Comparison of ENCODE assay signal across 10 cellular contexts in the genomic region with DNA sequence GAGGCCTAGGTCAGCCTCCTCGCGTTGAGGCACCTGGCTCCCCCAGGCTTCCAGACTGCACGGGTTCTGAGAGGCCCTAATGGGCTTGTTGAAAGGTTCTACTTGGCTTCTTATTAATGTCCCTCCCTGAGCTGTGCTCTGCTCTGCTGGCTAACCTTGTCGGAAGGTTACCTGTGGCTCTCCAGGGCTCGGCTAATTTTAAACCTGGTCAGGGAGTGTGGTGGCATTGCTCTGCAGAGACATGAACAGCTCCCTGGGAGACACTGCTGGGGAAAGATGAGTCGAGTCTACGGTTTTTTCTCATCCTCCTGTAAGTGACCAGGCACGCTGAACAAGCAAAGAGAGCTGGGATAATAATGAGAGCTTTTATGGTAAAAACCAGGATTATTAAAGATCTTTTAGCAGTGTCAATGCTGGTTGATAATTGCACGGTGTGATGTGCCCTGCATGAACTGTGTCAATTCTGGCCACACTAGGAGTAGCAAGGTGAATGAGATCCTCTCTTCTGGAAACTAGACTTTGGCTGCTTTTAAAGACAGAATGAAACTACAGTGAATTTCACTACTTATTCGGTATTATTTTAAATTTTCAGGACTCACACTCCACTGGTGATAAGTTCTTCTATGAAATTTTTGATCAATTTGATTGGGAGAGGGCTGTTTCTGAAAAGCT.
DNase-seq lines count a peak whose midpoint lies in the region; ATAC-seq and TF ChIP-seq lines count a peak whose summit lies in the region.
"Had no signal": no experiment of that assay in that cellular context is flagged by ENCODE, and none has a peak within 500 bp of the region (broad histone marks: within the 10 kb centered on the region; RNA-seq: fewer than 3 reads in every experiment).

No MANE protein-coding gene starts in this region.

- peak; percentile 89 to 92 for ATAC-seq in gastrocnemius medialis
- ATAC-seq in HG03135 (IDR thresholded peaks at IDR 0.05; ENCODE audit: unreplicated experiment): no peak
- no peak for ATAC-seq in HG03354 (IDR thresholded peaks at IDR 0.05; ENCODE audit: poor library complexity, severe bottlenecking, unreplicated experiment)

- H3K4me3 Mint-ChIP-seq in activated naive CD4-positive, alpha-beta T cell treated with anti-CD3 and anti-CD28 coated beads, Interleukin-2, amount 10 ng/mL, durations not matched to agents 7 days and 5 days: no peak overlapping the region
- H3K4me3 Mint-ChIP-seq: CD8-positive, alpha-beta memory T cell had no signal

- H3K36me3 ChIP-seq in WERI-Rb-1 (no peaks in the 10 kb centered on the region), gastrocnemius medialis (no peaks in the 10 kb centered on the region)

- in situ Hi-C loops in gastrocnemius medialis (cut with MboI; ENCODE audit: low sequenced_read_pairs in 4 of 4): no loop called here

- H3K9me3 ChIP-seq in WERI-Rb-1 (ENCODE audit: severe bottlenecking) (no peaks in the 10 kb centered on the region), gastrocnemius medialis (no peaks in the 10 kb centered on the region)

- no peak overlapping the region for H3K4me3 ChIP-seq in WERI-Rb-1 (ENCODE audit: low read depth, low read length)
- peak overlapping the region in 3 of 4 donors; percentile 4 to 20 (median 18) for H3K4me3 ChIP-seq in gastrocnemius medialis

- no peak for TF ChIP-seq CTCF in WERI-Rb-1 (IDR thresholded peaks at IDR 0.05; ENCODE audit: low read depth, low read length)
- no peak for TF ChIP-seq CTCF in gastrocnemius medialis (IDR thresholded peaks at IDR 0.05 in 4 of 5, conservative IDR thresholded peaks at IDR 0.05 in 1 of 5)

- no peaks in the 10 kb centered on the region for H3K36me3 Mint-ChIP-seq in activated naive CD4-positive, alpha-beta T cell treated with anti-CD3 and anti-CD28 coated beads, Interleukin-2, amount 10 ng/mL, durations not matched to agents 7 days and 5 days
- H3K36me3 Mint-ChIP-seq: CD8-positive, alpha-beta memory T cell had no signal

- CTCF ChIA-PET in activated naive CD4-positive, alpha-beta T cell treated with anti-CD3 and anti-CD28 coated beads, Interleukin-2, amount 10 ng/mL, durations not matched to agents 7 days and 5 days (lab: Charles Lee): no interaction called here

- intact Hi-C loops in gastrocnemius medialis (cut with DNase I; ENCODE audit: low total_unique reads): loop anchor here (1.0 kb wide), 1 partner anchor 71 kb away; the partner anchor contains the start of gene TEAD1

- H3K4me1 ChIP-seq in gastrocnemius medialis: peaks cover 74 to 85% of the 10 kb centered on the region in 2 donors

- H3K27ac Mint-ChIP-seq in activated naive CD4-positive, alpha-beta T cell treated with anti-CD3 and anti-CD28 coated beads, Interleukin-2, amount 10 ng/mL, durations not matched to agents 7 days and 5 days: no peak overlapping the region
- H3K27ac Mint-ChIP-seq: CD8-positive, alpha-beta memory T cell had no signal

- peak; percentile 27 for DNase-seq in LHCN-M2 (ENCODE audit: low read depth)
- peak; percentile 40 for DNase-seq in WERI-Rb-1
- DNase-seq in kidney glomerular epithelial cell (lab: John Stamatoyannopoulos, UW): peak; percentile 75
- peak; percentile 71 to 87 for DNase-seq in gastrocnemius medialis
- DNase-seq in activated naive CD4-positive, alpha-beta T cell treated with anti-CD3 and anti-CD28 coated beads, Interleukin-2, amount 10 ng/mL, durations not matched to agents 7 days and 5 days: no peak
- DNase-seq in SKM-1 treated with dmso at 0.1 percent for 144 hours (lab: John Stamatoyannopoulos, UW; ENCODE audit: unreplicated experiment): no peak
- DNase-seq: CD8-positive, alpha-beta memory T cell; effector CD8-positive, alpha-beta T cell had no signal

- peaks cover 15% of the 10 kb centered on the region for H3K27me3 Mint-ChIP-seq in activated naive CD4-positive, alpha-beta T cell treated with anti-CD3 and anti-CD28 coated beads, Interleukin-2, amount 10 ng/mL, durations not matched to agents 7 days and 5 days

- H3K27me3 ChIP-seq in WERI-Rb-1 (ENCODE audit: insufficient read depth, low read depth, severe bottlenecking): no peaks in the 10 kb centered on the region
- no peaks in the 10 kb centered on the region for H3K27me3 ChIP-seq in gastrocnemius medialis

- no peaks in the 10 kb centered on the region for H3K4me1 Mint-ChIP-seq in activated naive CD4-positive, alpha-beta T cell treated with anti-CD3 and anti-CD28 coated beads, Interleukin-2, amount 10 ng/mL, durations not matched to agents 7 days and 5 days
- H3K4me1 Mint-ChIP-seq: CD8-positive, alpha-beta memory T cell had no signal

- H3K27ac ChIP-seq in WERI-Rb-1 (peak overlapping the region; percentile 40), gastrocnemius medialis (peak overlapping the region; percentile 81 to 90 (median 83))

- no peaks in the 10 kb centered on the region for H3K9me3 Mint-ChIP-seq in activated naive CD4-positive, alpha-beta T cell treated with anti-CD3 and anti-CD28 coated beads, Interleukin-2, amount 10 ng/mL, durations not matched to agents 7 days and 5 days

- peak in 1 of 2 donors; percentile 69 for TF ChIP-seq POLR2A in gastrocnemius medialis (IDR thresholded peaks at IDR 0.05)

Comparison
In these comparisons a context has a peak if more than half of its experiments do, and no peak if none do; other contexts are left out.
1. DNase-seq: peak in LHCN-M2 (single experiment), WERI-Rb-1 (single experiment), kidney glomerular epithelial cell (single experiment) and gastrocnemius medialis (2 of 2); none in activated naive CD4-positive, alpha-beta T cell treated with anti-CD3 and anti-CD28 coated beads, Interleukin-2, amount 10 ng/mL, durations not matched to agents 7 days and 5 days (single experiment) and SKM-1 treated with dmso at 0.1 percent for 144 hours (single experiment).
2. ATAC-seq: peak in gastrocnemius medialis (2 of 2); none in HG03135 (single experiment) and HG03354 (single experiment).